29 cellular contexts compared by ENCODE assay signal in the genomic region with DNA sequence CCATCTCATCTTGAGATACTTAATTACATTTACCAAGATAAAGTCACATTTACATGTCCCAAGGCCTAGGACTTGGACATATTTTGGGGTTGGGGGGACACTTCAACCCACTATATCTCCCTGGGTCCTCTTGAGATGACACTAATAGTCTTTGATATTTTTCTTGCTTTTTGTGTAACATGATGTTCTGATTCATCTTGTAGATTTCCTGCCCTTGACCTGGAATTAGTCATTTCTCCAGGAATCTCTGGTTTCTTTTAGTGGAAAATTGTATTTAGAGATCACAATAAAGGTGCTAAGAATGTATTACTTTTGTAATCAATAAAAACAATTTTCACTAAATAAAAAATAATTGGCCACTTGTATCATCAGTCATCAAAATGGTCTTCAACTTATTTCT.
DNase-seq lines count a peak whose midpoint lies in the region; ATAC-seq and TF ChIP-seq lines count a peak whose summit lies in the region.
"Had no signal": no experiment of that assay in that cellular context is flagged by ENCODE, and none has a peak within 500 bp of the region (broad histone marks: within the 10 kb centered on the region; RNA-seq: fewer than 3 reads in every experiment).

No MANE protein-coding gene starts in this region.

- no peak for ATAC-seq in CD4-positive, CD25-positive, alpha-beta regulatory T cell (ENCODE audit: low read depth in 2 of 2)
- ATAC-seq in GM19351 (IDR thresholded peaks at IDR 0.05; ENCODE audit: unreplicated experiment) = no peak
- no peak for ATAC-seq in GM19463 (IDR thresholded peaks at IDR 0.05; ENCODE audit: unreplicated experiment)
- ATAC-seq: activated T-helper 17 cell treated with anti-CD3 and anti-CD28 coated beads, Interleukin-2, amount 50 U/mL, for 72 hours; body of pancreas; left colon; naive thymus-derived CD8-positive, alpha-beta T cell; pancreas had no signal

- no peaks in the 10 kb centered on the region for H3K4me1 ChIP-seq in CD4-positive, CD25-positive, alpha-beta regulatory T cell (ENCODE audit: control insufficient read depth, insufficient read depth, low read length, poor library complexity, severe bottlenecking)
- H3K4me1 ChIP-seq: pancreas, Peyer's patch, SJCRH30 had no signal

- H3K4me1 Mint-ChIP-seq in CD4-positive, CD25-positive, alpha-beta regulatory T cell = no peaks in the 10 kb centered on the region
- peaks cover 34% of the 10 kb centered on the region for H3K4me1 Mint-ChIP-seq in chondrocyte (ENCODE audit: low read depth)
- no peaks in the 10 kb centered on the region for H3K4me1 Mint-ChIP-seq in nephron progenitor cell
- H3K4me1 Mint-ChIP-seq: endodermal cell had no signal

- H3K27me3 Mint-ChIP-seq in CD4-positive, CD25-positive, alpha-beta regulatory T cell = no peaks in the 10 kb centered on the region
- H3K27me3 Mint-ChIP-seq in chondrocyte (ENCODE audit: low read depth) (no peaks in the 10 kb centered on the region), nephron progenitor cell (ENCODE audit: low read depth, poor library complexity) (peaks cover 2% of the 10 kb centered on the region)
- H3K27me3 Mint-ChIP-seq: activated naive CD8-positive, alpha-beta T cell; activated T-helper 17 cell treated with anti-CD3 and anti-CD28 coated beads, Interleukin-2, amount 50 U/mL, for 72 hours; CD4-positive, alpha-beta T cell; naive thymus-derived CD8-positive, alpha-beta T cell had no signal

- TF ChIP-seq CTCF in chondrocyte (IDR thresholded peaks at IDR 0.05) = no peak
- no peak for TF ChIP-seq CTCF in nephron progenitor cell (IDR thresholded peaks at IDR 0.05)

- H3K9me3 Mint-ChIP-seq in CD4-positive, CD25-positive, alpha-beta regulatory T cell = no peaks in the 10 kb centered on the region
- H3K9me3 Mint-ChIP-seq in chondrocyte (ENCODE audit: low read depth) = no peaks in the 10 kb centered on the region
- no peaks in the 10 kb centered on the region for H3K9me3 Mint-ChIP-seq in nephron progenitor cell
- H3K9me3 Mint-ChIP-seq: activated T-helper 17 cell treated with anti-CD3 and anti-CD28 coated beads, Interleukin-2, amount 50 U/mL, for 72 hours; CD4-positive, alpha-beta T cell; endodermal cell; naive thymus-derived CD8-positive, alpha-beta T cell; T-helper 1 cell treated with Interleukin-12 subunit alpha and Interleukin-12 subunit beta and Interleukin-4 antibody, amounts not matched to agents 30 μg/mL and 1 μg/mL, for 36 hours had no signal

- DNase-seq in CD4-positive, CD25-positive, alpha-beta regulatory T cell = no peak
- DNase-seq in M059J (ENCODE audit: low read depth) = peak; percentile 41
- DNase-seq in chondrocyte (ENCODE audit: low spot score) = no peak
- no peak for DNase-seq in nephron progenitor cell
- no peak for DNase-seq in germinal center (ENCODE audit: low spot score)
- no peak for DNase-seq in DMS114 treated with DMSO at 0.1 percent for 48 hours (lab: John Stamatoyannopoulos, UW; ENCODE audit: unreplicated experiment)
- DNase-seq: ACHN; activated CD8-positive, alpha-beta memory T cell treated with anti-CD3 and anti-CD28 coated beads, Interleukin-2, amount 50 U/mL, for 4 hours; body of pancreas; CD4-positive, alpha-beta T cell; DMS153; endodermal cell; glutamatergic neuron; left colon; naive thymus-derived CD8-positive, alpha-beta T cell; NCI-H1105; NCI-H2029 treated with DMSO at 0.1 percent for 48 hours; NCI-H510A; NK-92 treated with Interleukin-12 subunit alpha and Interleukin-12 subunit beta, amount 100 ng/mL, for 24 hours; pancreas; Peyer's patch; right lobe of liver; SJCRH30 had no signal

- H3K36me3 Mint-ChIP-seq in CD4-positive, CD25-positive, alpha-beta regulatory T cell = peaks cover 30% of the 10 kb centered on the region
- H3K36me3 Mint-ChIP-seq in chondrocyte (ENCODE audit: low read depth) (peaks cover 17% of the 10 kb centered on the region), nephron progenitor cell (ENCODE audit: low read depth) (peaks cover 48% of the 10 kb centered on the region)

- H3K27ac Mint-ChIP-seq in CD4-positive, CD25-positive, alpha-beta regulatory T cell = peak overlapping the region in 2 of 3 donors; percentile 4 to 20
- H3K27ac Mint-ChIP-seq in chondrocyte (ENCODE audit: unreplicated experiment) (peak overlapping the region; percentile 55), nephron progenitor cell (peak overlapping the region; percentile 32)
- H3K27ac Mint-ChIP-seq: activated naive CD8-positive, alpha-beta T cell; activated T-helper 17 cell treated with anti-CD3 and anti-CD28 coated beads, Interleukin-2, amount 50 U/mL, for 72 hours; CD4-positive, alpha-beta T cell; endodermal cell; T-helper 1 cell treated with Interleukin-12 subunit alpha and Interleukin-12 subunit beta and Interleukin-4 antibody, amounts not matched to agents 30 μg/mL and 1 μg/mL, for 36 hours had no signal

- no peaks in the 10 kb centered on the region for H3K27me3 ChIP-seq in CD4-positive, CD25-positive, alpha-beta regulatory T cell (ENCODE audit: control insufficient read depth, insufficient read depth, low read length)
- H3K27me3 ChIP-seq: body of pancreas, pancreas, Peyer's patch, right lobe of liver, SJCRH30 had no signal

- no peak overlapping the region for H3K4me3 Mint-ChIP-seq in CD4-positive, CD25-positive, alpha-beta regulatory T cell
- H3K4me3 Mint-ChIP-seq in chondrocyte (ENCODE audit: unreplicated experiment) (no peak overlapping the region), nephron progenitor cell (no peak overlapping the region)
- H3K4me3 Mint-ChIP-seq: activated naive CD8-positive, alpha-beta T cell; activated T-helper 17 cell treated with anti-CD3 and anti-CD28 coated beads, Interleukin-2, amount 50 U/mL, for 72 hours; CD4-positive, alpha-beta T cell; endodermal cell; naive thymus-derived CD8-positive, alpha-beta T cell; T-helper 1 cell treated with Interleukin-12 subunit alpha and Interleukin-12 subunit beta and Interleukin-4 antibody, amounts not matched to agents 30 μg/mL and 1 μg/mL, for 36 hours had no signal

- H3K9me3 ChIP-seq in CD4-positive, CD25-positive, alpha-beta regulatory T cell (ENCODE audit: control insufficient read depth in 2 of 2, low read length in 2 of 2) = no peaks in the 10 kb centered on the region
- H3K9me3 ChIP-seq: body of pancreas, pancreas, Peyer's patch, right lobe of liver, SJCRH30 had no signal

- no peak overlapping the region for H3K27ac ChIP-seq in CD4-positive, CD25-positive, alpha-beta regulatory T cell (ENCODE audit: insufficient read depth, low read length, poor library complexity, severe bottlenecking)
- H3K27ac ChIP-seq: body of pancreas, pancreas, Peyer's patch, right lobe of liver, SJCRH30, VCaP had no signal

- H3K4me3 ChIP-seq in CD4-positive, CD25-positive, alpha-beta regulatory T cell (ENCODE audit: low read depth, low read length) = no peak overlapping the region
- H3K4me3 ChIP-seq: body of pancreas, pancreas, Peyer's patch, right lobe of liver, SJCRH30 had no signal

- H3K36me3 ChIP-seq in CD4-positive, CD25-positive, alpha-beta regulatory T cell (ENCODE audit: control insufficient read depth, insufficient read depth, low read length) = peaks cover 62% of the 10 kb centered on the region
- H3K36me3 ChIP-seq: SJCRH30 had no signal
